8 cellular contexts compared by ENCODE assay signal in genomic region chr1:219066631-219067349, GRCh38.
DNase-seq lines count a peak whose midpoint lies in the region; ATAC-seq, FAIRE-seq and TF ChIP-seq lines count a peak whose summit lies in the region.

No MANE protein-coding gene starts in this region.

- H3K27ac Mint-ChIP-seq in CD8-positive, alpha-beta T cell: no peak overlapping the region

- peak; percentile 85 for TF ChIP-seq RAD21 in IMR-90 (IDR thresholded peaks at IDR 0.05; ENCODE audit: low read length)

- TF ChIP-seq CTCF in DOHH2 (IDR thresholded peaks at IDR 0.05; ENCODE audit: low read depth, low read length, poor library complexity, severe bottlenecking) (peak; percentile 38), IMR-90 (conservative IDR thresholded peaks at IDR 0.05; ENCODE audit: low read depth, low read length) (peak; percentile 74), bronchial epithelial cell (IDR thresholded peaks at IDR 0.05; ENCODE audit: insufficient read depth, low read length, severe bottlenecking) (peak; percentile 41)
- no peak for TF ChIP-seq CTCF in CD8-positive, alpha-beta T cell (IDR thresholded peaks at IDR 0.05)

- H3K23ac ChIP-seq in IMR-90 (ENCODE audit: low read depth, low read length): no peak overlapping the region
- H3K23ac ChIP-seq in mesenchymal stem cell (ENCODE audit: low read length in 2 of 2): no peak overlapping the region

- H3K9me3 Mint-ChIP-seq in CD8-positive, alpha-beta T cell: peaks cover 6% of the 10 kb centered on the region

- peak overlapping the region; percentile 91; the same call in 1 of the 3 replicates for H2BK15ac ChIP-seq in IMR-90 (ENCODE audit: low read depth, low read length)
- no peak overlapping the region for H2BK15ac ChIP-seq in mesenchymal stem cell (ENCODE audit: low read depth, poor library complexity, severe bottlenecking)

- H2BK20ac ChIP-seq in IMR-90 (ENCODE audit: low read depth, low read length): peak overlapping the region; percentile 21

- no peak overlapping the region for H2AFZ ChIP-seq in IMR-90 (replicated peaks; ENCODE audit: low read length, poor library complexity)
- H2AFZ ChIP-seq in mesenchymal stem cell (ENCODE audit: low read depth, low read length): no peak overlapping the region

- H4K91ac ChIP-seq in IMR-90 (ENCODE audit: insufficient read depth, low read depth, low read length) (peak overlapping the region; percentile 48; the same call in 1 of the 2 replicates), mesenchymal stem cell (ENCODE audit: low read length) (no peak overlapping the region)

- no TSS peak for BruUV-seq in IMR-90 (replicated peaks; lab: Mats Ljungman, UMichigan)

- peak overlapping the region; percentile 44 to 52; a peak in 3 of 4 replicates for H4K8ac ChIP-seq in IMR-90 (ENCODE audit: low read depth in 2 of 2, low read length in 2 of 2)
- H4K8ac ChIP-seq in mesenchymal stem cell (ENCODE audit: low read length): no peak overlapping the region

- no peak overlapping the region for H3K4me2 ChIP-seq in DOHH2 (ENCODE audit: low read length)
- no peak overlapping the region for H3K4me2 ChIP-seq in IMR-90 (ENCODE audit: low read depth, low read length)
- no peak overlapping the region for H3K4me2 ChIP-seq in mesenchymal stem cell (ENCODE audit: low read length, poor library complexity, severe bottlenecking)

- H3K9me3 ChIP-seq in DOHH2 (ENCODE audit: control insufficient read depth, insufficient read depth, low read length) (no peaks in the 10 kb centered on the region), IMR-90 (ENCODE audit: control insufficient read depth, insufficient read depth, low read length) (no peaks in the 10 kb centered on the region; the same call in 1 of the 2 replicates), mesenchymal stem cell (ENCODE audit: control insufficient read depth, low read length) (no peaks in the 10 kb centered on the region)
- H3K9me3 ChIP-seq in CD8-positive, alpha-beta T cell (ENCODE audit: low read length): no peaks in the 10 kb centered on the region

- H4K5ac ChIP-seq in IMR-90 (ENCODE audit: low read depth, low read length): no peak overlapping the region; the same call in 1 of the 2 replicates

- H3K4me1 Mint-ChIP-seq in CD8-positive, alpha-beta T cell (ENCODE audit: low read depth): no peaks in the 10 kb centered on the region

- 0 out of 2 replicates have a peak overlapping the region, but pooled peaks have one; percentile 46 for H3K14ac ChIP-seq in IMR-90 (replicated peaks; ENCODE audit: low read depth, low read length)
- H3K14ac ChIP-seq in mesenchymal stem cell (ENCODE audit: low read length in 2 of 2): no peak overlapping the region

- no peaks in the 10 kb centered on the region for H3K27me3 Mint-ChIP-seq in CD8-positive, alpha-beta T cell (ENCODE audit: low read depth)

- peak; percentile 79 for ATAC-seq in IMR-90 (ENCODE audit: low read depth)
- ATAC-seq in CD8-positive, alpha-beta T cell: no peak
- ATAC-seq in HG02870 (IDR thresholded peaks at IDR 0.05; ENCODE audit: unreplicated experiment): no peak
- ATAC-seq in GM18505 (IDR thresholded peaks at IDR 0.05; ENCODE audit: unreplicated experiment): no peak

- POLR2A ChIA-PET in IMR-90 (lab: Charles Lee; ENCODE audit: unreplicated experiment): interaction anchor here (0.6 kb wide), 1 partner anchor 250 kb away, joined by 3 read pairs; no protein-coding TSS in a partner anchor
- POLR2A ChIA-PET in CD8-positive, alpha-beta T cell (lab: Charles Lee): no interaction called here

- in situ Hi-C loops in IMR-90 (cut with MboI; ENCODE audit: low sequenced_read_pairs): loop anchor here (5.0 to 10.0 kb wide), 2 partner anchors 582 to 719 kb away; partner anchors contain the start of gene TGFB2

- H3K79me1 ChIP-seq in IMR-90 (ENCODE audit: low read depth in 1 of 2, low read length in 2 of 2) (no peaks in the 10 kb centered on the region), mesenchymal stem cell (replicated peaks; ENCODE audit: low read length, poor library complexity, severe bottlenecking) (no peaks in the 10 kb centered on the region)

- no peaks in the 10 kb centered on the region for H3K9me2 ChIP-seq in DOHH2 (replicated peaks; ENCODE audit: control insufficient read depth, low read length)

- FAIRE-seq in bronchial epithelial cell (lab: Jason Lieb, UNC): no peak

- H3K9ac ChIP-seq in IMR-90 (ENCODE audit: low read depth, low read length) (no peak overlapping the region), mesenchymal stem cell (ENCODE audit: low read length) (peak overlapping the region; percentile 80)

- H2BK5ac ChIP-seq in IMR-90 (ENCODE audit: low read depth, low read length, poor library complexity, severe bottlenecking): no peak overlapping the region
- H2BK5ac ChIP-seq in mesenchymal stem cell (ENCODE audit: low read depth, low read length, poor library complexity, severe bottlenecking): no peak overlapping the region

- no CpG with 5 or more reads among the region's 1 CpG for WGBS in IMR-90 (ENCODE audit: extremely low coverage in 2 of 2, insufficient read length in 1 of 2), 2 experiments
- 64% methylated on average over 1 of the region's 1 CpG for WGBS in mesenchymal stem cell

- H2AK5ac ChIP-seq in IMR-90 (ENCODE audit: low read depth, low read length): no peak overlapping the region
- no peak overlapping the region for H2AK5ac ChIP-seq in mesenchymal stem cell (ENCODE audit: low read length, severe bottlenecking)

- H3K56ac ChIP-seq in IMR-90 (ENCODE audit: extremely low read depth, insufficient read depth, low read length): no peak overlapping the region

- H3F3A ChIP-seq in DOHH2 (ENCODE audit: control insufficient read depth, insufficient read depth): no peaks in the 10 kb centered on the region

- no peak overlapping the region for H2AK9ac ChIP-seq in IMR-90 (replicated peaks; ENCODE audit: low read depth, low read length, poor library complexity)

- H3K18ac ChIP-seq in IMR-90 (ENCODE audit: low read depth, low read length): peak overlapping the region; percentile 64; the same call in 1 of the 2 replicates
- H3K18ac ChIP-seq in mesenchymal stem cell (ENCODE audit: low read depth in 1 of 2, low read length in 2 of 2): no peak overlapping the region

- H3K27me3 ChIP-seq in DOHH2 (ENCODE audit: control insufficient read depth, low read length) (no peaks in the 10 kb centered on the region), IMR-90 (ENCODE audit: control insufficient read depth, insufficient read depth, low read length) (no peaks in the 10 kb centered on the region), bronchial epithelial cell (ENCODE audit: control insufficient read depth, insufficient read depth, low read length) (no peaks in the 10 kb centered on the region), mesenchymal stem cell (ENCODE audit: control insufficient read depth in 1 of 2, insufficient read depth in 1 of 2, low read length in 2 of 2) (no peaks in the 10 kb centered on the region)
- no peaks in the 10 kb centered on the region for H3K27me3 ChIP-seq in CD8-positive, alpha-beta T cell (ENCODE audit: insufficient read depth, low read length)

- H3K4me1 ChIP-seq in DOHH2 (ENCODE audit: control insufficient read depth, low read length) (peaks cover 6% of the 10 kb centered on the region; the same call in 1 of the 2 replicates), IMR-90 (ENCODE audit: control insufficient read depth, insufficient read depth, low read length) (peaks cover 2% of the 10 kb centered on the region), mesenchymal stem cell (ENCODE audit: control insufficient read depth, insufficient read depth, low read depth, low read length) (no peaks in the 10 kb centered on the region)
- no peaks in the 10 kb centered on the region for H3K4me1 ChIP-seq in CD8-positive, alpha-beta T cell (ENCODE audit: insufficient read depth, low read length)

- intact Hi-C loops in IMR-90 (cut with micrococcal nuclease): loop anchor here (1.0 to 5.0 kb wide), 12 partner anchors 106 to 736 kb away; partner anchors contain the start of gene LYPLAL1
- intact Hi-C loops in CD8-positive, alpha-beta T cell (cut with DNase I, micrococcal nuclease): no loop called here

- H3K4ac ChIP-seq in IMR-90 (ENCODE audit: low read depth, low read length): peak overlapping the region; percentile 77; the same call in 1 of the 2 replicates
- no peak overlapping the region for H3K4ac ChIP-seq in mesenchymal stem cell (ENCODE audit: low read depth in 1 of 2, low read length in 2 of 2)

- dilution Hi-C loops in IMR-90 (cut with HindIII; ENCODE audit: low sequenced_read_pairs, unreplicated experiment): no loop called here

- H3K36me3 ChIP-seq in DOHH2 (ENCODE audit: control insufficient read depth, low read length) (no peaks in the 10 kb centered on the region), IMR-90 (ENCODE audit: control insufficient read depth, insufficient read depth, low read length) (no peaks in the 10 kb centered on the region), bronchial epithelial cell (ENCODE audit: control insufficient read depth, insufficient read depth, low read length) (no peaks in the 10 kb centered on the region), mesenchymal stem cell (ENCODE audit: control insufficient read depth in 1 of 2, insufficient read depth in 2 of 2, low read depth in 1 of 2, low read length in 2 of 2) (no peaks in the 10 kb centered on the region)
- no peaks in the 10 kb centered on the region for H3K36me3 ChIP-seq in CD8-positive, alpha-beta T cell (ENCODE audit: insufficient read depth, low read length)

- no peak overlapping the region for H2BK12ac ChIP-seq in mesenchymal stem cell (ENCODE audit: low read length in 2 of 2)

- H4K20me1 ChIP-seq in DOHH2 (ENCODE audit: control insufficient read depth, insufficient read depth, low read depth, low read length) (no peaks in the 10 kb centered on the region), IMR-90 (ENCODE audit: insufficient read depth, low read length) (no peaks in the 10 kb centered on the region)

- H3K9me1 ChIP-seq in IMR-90 (ENCODE audit: insufficient read depth, low read length): peaks cover 3% of the 10 kb centered on the region; the same call in 1 of the 2 replicates

- TF ChIP-seq POLR2A in IMR-90 (IDR thresholded peaks at IDR 0.05; ENCODE audit: low read depth, low read length) (no peak), GM18505 (IDR thresholded peaks at IDR 0.05; ENCODE audit: borderline replicate concordance, extremely low read depth, insufficient read depth, insufficient read length) (no peak)

- no peaks in the 10 kb centered on the region for H3K36me3 Mint-ChIP-seq in CD8-positive, alpha-beta T cell

- H3K27ac ChIP-seq in DOHH2 (ENCODE audit: low read depth, low read length) (no peak overlapping the region), IMR-90 (ENCODE audit: insufficient read depth, low read length) (peak overlapping the region; percentile 26; the same call in 1 of the 2 replicates), mesenchymal stem cell (ENCODE audit: low read length, poor library complexity, severe bottlenecking) (no peak overlapping the region)
- no peak overlapping the region for H3K27ac ChIP-seq in CD8-positive, alpha-beta T cell (ENCODE audit: low read depth, low read length)

- no peaks in the 10 kb centered on the region for H3K79me2 ChIP-seq in DOHH2 (ENCODE audit: control insufficient read depth, low read length)

- H3K4me3 ChIP-seq in DOHH2 (ENCODE audit: low read length) (no peak overlapping the region), IMR-90 (ENCODE audit: insufficient read depth, low read depth, low read length) (no peak overlapping the region), bronchial epithelial cell (ENCODE audit: low read depth, low read length) (no peak overlapping the region), mesenchymal stem cell (ENCODE audit: insufficient read depth in 1 of 2, low read depth in 1 of 2, low read length in 2 of 2) (no peak overlapping the region)
- no peak overlapping the region for H3K4me3 ChIP-seq in CD8-positive, alpha-beta T cell (ENCODE audit: low read depth, low read length)

- DNase-seq in IMR-90 (peak; percentile 59), bronchial epithelial cell (ENCODE audit: low read depth) (peak; percentile 47), mesenchymal stem cell (peak; percentile 68)
- DNase-seq in CD8-positive, alpha-beta T cell: no peak
- DNase-seq in activated CD8-positive, alpha-beta memory T cell treated with anti-CD3 and anti-CD28 coated beads, Interleukin-2, amount 50 U/mL, for 48 hours: no peak

- no peak overlapping the region for H3K4me3 Mint-ChIP-seq in CD8-positive, alpha-beta T cell

- H2BK120ac ChIP-seq in IMR-90 (ENCODE audit: low read depth, low read length) (peak overlapping the region; percentile 62), mesenchymal stem cell (ENCODE audit: low read depth, low read length) (no peak overlapping the region)

- CTCF ChIA-PET in IMR-90 (lab: Yijun Ruan, JAX): interaction anchor here (0.6 to 1.4 kb wide), 15 partner anchors 32 to 736 kb away, joined by 3 to 6 read pairs (median 3); partner anchors contain the start of gene TGFB2
- CTCF ChIA-PET in CD8-positive, alpha-beta T cell (lab: Charles Lee): no interaction called here

Comparison
In these comparisons a context has a peak if more than half of its experiments do, and no peak if none do; other contexts are left out.
1. DNase-seq: peak in IMR-90 (single experiment), bronchial epithelial cell (single experiment) and mesenchymal stem cell (single experiment); none in CD8-positive, alpha-beta T cell (0 of 7) and activated CD8-positive, alpha-beta memory T cell treated with anti-CD3 and anti-CD28 coated beads, Interleukin-2, amount 50 U/mL, for 48 hours (single experiment).